Comparison of ENCODE assay signal across 18 cellular contexts in the genomic region with DNA sequence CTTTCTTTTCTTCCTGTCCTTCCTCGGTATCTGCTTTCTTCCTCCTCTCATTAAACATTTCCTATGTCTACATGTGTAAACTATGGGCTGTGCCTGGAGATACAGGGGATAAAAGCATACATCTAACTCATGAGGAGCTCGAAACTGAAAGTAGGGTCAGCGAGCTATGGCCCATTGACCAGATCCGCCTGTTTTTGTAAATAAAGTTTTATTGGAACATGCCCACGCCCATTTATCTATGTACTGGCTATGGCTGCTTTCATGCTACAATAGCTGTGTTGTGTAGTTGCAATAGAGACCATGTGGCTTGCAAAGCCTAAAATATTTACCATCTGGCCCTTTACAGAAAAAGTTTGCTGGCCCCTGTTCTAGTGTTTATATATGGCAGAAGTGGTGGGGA.
A peak's percentile ranks its signal among the peaks of the same experiment; 100 is the strongest.
DNase-seq lines count a peak whose midpoint lies in the region; ATAC-seq, FAIRE-seq and TF ChIP-seq lines count a peak whose summit lies in the region.
"Had no signal": no experiment of that assay in that cellular context is flagged by ENCODE, and none has a peak within 500 bp of the region (broad histone marks: within the 10 kb centered on the region; RNA-seq: fewer than 3 reads in every experiment).

No MANE protein-coding gene starts in this region.

- intact Hi-C loops in PC-3 (cut with micrococcal nuclease) (no loop called here), dorsolateral prefrontal cortex (cut with DNase I) (no loop called here)

- H3K4me1 ChIP-seq in A549 (no peaks in the 10 kb centered on the region), Karpas-422 (ENCODE audit: low read length) (peaks cover 34% of the 10 kb centered on the region), PC-3 (ENCODE audit: insufficient read depth, low read length) (peaks cover 9% of the 10 kb centered on the region)

- H3K9me2 ChIP-seq in Karpas-422 (replicated peaks; ENCODE audit: insufficient read depth, low read length) (no peaks in the 10 kb centered on the region), PC-3 (replicated peaks; ENCODE audit: low read length) (no peaks in the 10 kb centered on the region)

- H3K9ac ChIP-seq in Karpas-422 (ENCODE audit: low read length) (no peak overlapping the region), PC-3 (ENCODE audit: low read length) (no peak overlapping the region)
- H3K9ac ChIP-seq: KMS-11 had no signal

- no peak for DNase-seq in A549 (ENCODE audit: low read depth in 1 of 2, low spot score in 1 of 2)
- DNase-seq in Karpas-422, result peak; percentile 56
- DNase-seq in PC-3, result no peak
- no peak for DNase-seq in dorsolateral prefrontal cortex
- DNase-seq in COR-L47 (lab: John Stamatoyannopoulos, UW), result no peak
- no peak for DNase-seq in amygdala (lab: John Stamatoyannopoulos, UW)
- DNase-seq: C1 segment of cervical spinal cord; CD8-positive, alpha-beta memory T cell; DMS79; NCI-H1092; NCI-H1436 treated with DMSO at 0.1 percent for 48 hours; NCI-H2029; NCI-H2171; NCI-H526 treated with DMSO at 0.1 percent for 48 hours; NK-92 treated with Interleukin-12 subunit alpha and Interleukin-12 subunit beta, amount 100 ng/mL, for 24 hours had no signal

- H3K27me3 ChIP-seq in Karpas-422 (ENCODE audit: low read length) (no peaks in the 10 kb centered on the region), PC-3 (ENCODE audit: low read length) (no peaks in the 10 kb centered on the region), dorsolateral prefrontal cortex (no peaks in the 10 kb centered on the region)

- no peaks in the 10 kb centered on the region for H3F3A ChIP-seq in PC-3 (ENCODE audit: low read length, unreplicated experiment)

- no peak for TF ChIP-seq RAD21 in A549 (conservative IDR thresholded peaks at IDR 0.05 in 1 of 2, IDR thresholded peaks at IDR 0.05 in 1 of 2)

- no TSS peak for BruUV-seq in PC-3 (replicated peaks; lab: Mats Ljungman, UMichigan)

- H3K79me2 ChIP-seq in Karpas-422 (ENCODE audit: low read length) (no peaks in the 10 kb centered on the region), PC-3 (ENCODE audit: low read length) (no peaks in the 10 kb centered on the region)

- POLR2A ChIA-PET in A549 (lab: Yijun Ruan, JAX) (no interaction called here), PC-3 (lab: Charles Lee; ENCODE audit: unreplicated experiment) (no interaction called here)

- no peak for TF ChIP-seq CTCF in A549 (IDR thresholded peaks at IDR 0.05)
- no peak for TF ChIP-seq CTCF in PC-3 (conservative IDR thresholded peaks at IDR 0.05; ENCODE audit: low read depth, low read length)
- no peak for TF ChIP-seq CTCF in dorsolateral prefrontal cortex (IDR thresholded peaks at IDR 0.05 in 54 of 56, conservative IDR thresholded peaks at IDR 0.05 in 2 of 56; ENCODE audit: low read depth in 1 of 56, partially characterized antibody in 56 of 56)

- H4K20me1 ChIP-seq in Karpas-422 (ENCODE audit: insufficient read depth, low read depth, low read length), result no peaks in the 10 kb centered on the region
- H4K20me1 ChIP-seq in PC-3 (ENCODE audit: low read length), result no peaks in the 10 kb centered on the region

- H3K4me3 ChIP-seq in A549 (no peak overlapping the region), Karpas-422 (ENCODE audit: low read length) (no peak overlapping the region), PC-3 (ENCODE audit: low read length) (no peak overlapping the region), dorsolateral prefrontal cortex (peak overlapping the region in 27 of 59 donors; percentile 0 to 35 (median 18))

- peak overlapping the region; percentile 70 for H2AFZ ChIP-seq in Karpas-422 (ENCODE audit: low read length)
- peak overlapping the region; percentile 40; the same call in 1 of the 2 replicates for H2AFZ ChIP-seq in PC-3 (ENCODE audit: low read length)

- CTCF ChIA-PET in A549 (lab: Yijun Ruan, JAX) (interaction anchor here (1.1 kb wide), 1 partner anchor 59 kb away, joined by 3 read pairs; no protein-coding TSS in a partner anchor), PC-3 (lab: Charles Lee) (no interaction called here)

- no peak for TF ChIP-seq POLR2A in A549 (IDR thresholded peaks at IDR 0.05; ENCODE audit: low read length)

- H3K4me2 ChIP-seq in A549 (peak overlapping the region; percentile 29; the same call in 2 of the 3 replicates), Karpas-422 (ENCODE audit: low read depth, low read length, poor library complexity, severe bottlenecking) (peak overlapping the region; percentile 30), PC-3 (ENCODE audit: low read length) (peak overlapping the region; percentile 34)
- H3K4me2 ChIP-seq: KMS-11 had no signal

- peaks cover 4% of the 10 kb centered on the region; the same call in 1 of the 2 replicates for H3K36me3 ChIP-seq in Karpas-422 (ENCODE audit: insufficient read depth, low read length)
- no peaks in the 10 kb centered on the region for H3K36me3 ChIP-seq in PC-3 (ENCODE audit: low read depth, low read length)

- no peak for FAIRE-seq in A549 (lab: Jason Lieb, UNC)
- FAIRE-seq: D721Med had no signal

- TF ChIP-seq EP300 in A549 (IDR thresholded peaks at IDR 0.05), result no peak

- WGBS in A549 (ENCODE audit: missing lambda C conversion rate), result 5% methylated on average over 5 of the region's 5 CpGs

- ATAC-seq in A549 (no peak; a peak in 1 of 6 replicates), PC-3 (no peak), esophagus mucosa (no peak)

- H3K27ac ChIP-seq in A549 (no peak overlapping the region), Karpas-422 (ENCODE audit: low read length) (no peak overlapping the region), PC-3 (ENCODE audit: low read length) (no peak overlapping the region), dorsolateral prefrontal cortex (peak overlapping the region in 55 of 59 donors; percentile 8 to 83 (median 55))
- H3K27ac ChIP-seq: KMS-11 had no signal

- H3K9me3 ChIP-seq in A549 (no peaks in the 10 kb centered on the region), Karpas-422 (ENCODE audit: low read length) (no peaks in the 10 kb centered on the region; the same call in 1 of the 2 replicates), PC-3 (ENCODE audit: low read length) (no peaks in the 10 kb centered on the region)

TF ChIP-seq in A549, 52 proteins besides CTCF, POLR2A, EP300 and RAD21:
- no peak for TF ChIP-seq ESRRA (IDR thresholded peaks at IDR 0.05; ENCODE audit: borderline replicate concordance, low read length)
- TF ChIP-seq CHD4 (IDR thresholded peaks at IDR 0.05; ENCODE audit: borderline replicate concordance), result no peak
- no peak for TF ChIP-seq HOXA7 (CRISPR knock-in tag; IDR thresholded peaks at IDR 0.05)
- TF ChIP-seq, protein P1, sequence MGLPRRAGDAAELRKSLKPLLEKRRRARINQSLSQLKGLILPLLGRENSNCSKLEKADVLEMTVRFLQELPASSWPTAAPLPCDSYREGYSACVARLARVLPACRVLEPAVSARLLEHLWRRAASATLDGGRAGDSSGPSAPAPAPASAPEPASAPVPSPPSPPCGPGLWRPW (IDR thresholded peaks at IDR 0.05), result no peak
- no peak for TF ChIP-seq PHF8 (IDR thresholded peaks at IDR 0.05; ENCODE audit: borderline replicate concordance, low read depth)
- no peak for TF ChIP-seq MYC (IDR thresholded peaks at IDR 0.05; ENCODE audit: borderline replicate concordance, low read length)
- no peak for TF ChIP-seq FOSL2 (IDR thresholded peaks at IDR 0.05)
- TF ChIP-seq FOSL2 (CRISPR knock-in tag; IDR thresholded peaks at IDR 0.05), result no peak
- TF ChIP-seq FOSB (CRISPR knock-in tag; IDR thresholded peaks at IDR 0.05), result no peak
- TF ChIP-seq, protein P2, sequence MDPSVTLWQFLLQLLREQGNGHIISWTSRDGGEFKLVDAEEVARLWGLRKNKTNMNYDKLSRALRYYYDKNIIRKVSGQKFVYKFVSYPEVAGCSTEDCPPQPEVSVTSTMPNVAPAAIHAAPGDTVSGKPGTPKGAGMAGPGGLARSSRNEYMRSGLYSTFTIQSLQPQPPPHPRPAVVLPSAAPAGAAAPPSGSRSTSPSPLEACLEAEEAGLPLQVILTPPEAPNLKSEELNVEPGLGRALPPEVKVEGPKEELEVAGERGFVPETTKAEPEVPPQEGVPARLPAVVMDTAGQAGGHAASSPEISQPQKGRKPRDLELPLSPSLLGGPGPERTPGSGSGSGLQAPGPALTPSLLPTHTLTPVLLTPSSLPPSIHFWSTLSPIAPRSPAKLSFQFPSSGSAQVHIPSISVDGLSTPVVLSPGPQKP (IDR thresholded peaks at IDR 0.05; ENCODE audit: low read depth, low read length), result no peak
- TF ChIP-seq, protein P3, sequence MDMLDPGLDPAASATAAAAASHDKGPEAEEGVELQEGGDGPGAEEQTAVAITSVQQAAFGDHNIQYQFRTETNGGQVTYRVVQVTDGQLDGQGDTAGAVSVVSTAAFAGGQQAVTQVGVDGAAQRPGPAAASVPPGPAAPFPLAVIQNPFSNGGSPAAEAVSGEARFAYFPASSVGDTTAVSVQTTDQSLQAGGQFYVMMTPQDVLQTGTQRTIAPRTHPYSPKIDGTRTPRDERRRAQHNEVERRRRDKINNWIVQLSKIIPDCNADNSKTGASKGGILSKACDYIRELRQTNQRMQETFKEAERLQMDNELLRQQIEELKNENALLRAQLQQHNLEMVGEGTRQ (IDR thresholded peaks at IDR 0.05), result no peak

Comparison
In these comparisons a context has a peak if more than half of its experiments do, and no peak if none do; other contexts are left out.
1. H3K27ac ChIP-seq: peak in dorsolateral prefrontal cortex (55 of 59); none in A549 (0 of 2), Karpas-422 (single experiment) and PC-3 (single experiment).
2. Peak in every context shown above with its lines, with median percentiles within 50 percentile points of each other: H3K4me2 ChIP-seq.